ENCODE assay signal across 24 cellular contexts in genomic region chr15:55230953-55231352, GRCh38.
"Had no signal": no experiment of that assay in that cellular context is flagged by ENCODE, and none has a peak within 500 bp of the region (broad histone marks: within the 10 kb centered on the region; RNA-seq: fewer than 3 reads in every experiment).

No MANE protein-coding gene starts in this region.

- H3K4me1 ChIP-seq: esophagus squamous epithelium, gastrocnemius medialis, parathyroid adenoma, testis, vagina had no signal

- H3K27me3 Mint-ChIP-seq: activated B cell treated with CpG ODN at 0.5 μM for 24 hours; activated CD4-positive, alpha-beta T cell treated with anti-CD3 and anti-CD28 coated beads for 36 hours; activated naive CD4-positive, alpha-beta T cell treated with anti-CD3 and anti-CD28 coated beads, Interleukin-2, amount 10 ng/mL, durations not matched to agents 7 days and 5 days; brain; stimulated activated memory B cell treated with anti-CD40 and anti-IgM and Interleukin-4, amounts not matched to agents 10 μg/mL and 1 μg/mL and 100 μg/mL, for 72 hours; type B pancreatic cell had no signal

- H3K27me3 ChIP-seq: esophagus squamous epithelium, gastrocnemius medialis, right lobe of liver, testis, vagina had no signal

- H3K4me3 Mint-ChIP-seq: activated B cell treated with CpG ODN at 0.5 μM for 24 hours; activated CD4-positive, alpha-beta T cell treated with anti-CD3 and anti-CD28 coated beads for 36 hours; activated naive CD4-positive, alpha-beta T cell treated with anti-CD3 and anti-CD28 coated beads, Interleukin-2, amount 10 ng/mL, durations not matched to agents 7 days and 5 days; brain; nephron progenitor cell; stimulated activated memory B cell treated with anti-CD40 and anti-IgM and Interleukin-4, amounts not matched to agents 10 μg/mL and 1 μg/mL and 100 μg/mL, for 72 hours; T-helper 1 cell treated with Interleukin-12 subunit alpha and Interleukin-12 subunit beta and Interleukin-4 antibody, amounts not matched to agents 30 μg/mL and 1 μg/mL, for 36 hours; type B pancreatic cell had no signal

- H3K27ac Mint-ChIP-seq: activated B cell treated with CpG ODN at 0.5 μM for 24 hours; brain; nephron progenitor cell; stimulated activated memory B cell treated with anti-CD40 and anti-IgM and Interleukin-4, amounts not matched to agents 10 μg/mL and 1 μg/mL and 100 μg/mL, for 72 hours; type B pancreatic cell had no signal

- H3K9me3 Mint-ChIP-seq: activated B cell treated with CpG ODN at 0.5 μM for 24 hours; activated naive CD4-positive, alpha-beta T cell treated with anti-CD3 and anti-CD28 coated beads, Interleukin-2, amount 10 ng/mL, durations not matched to agents 7 days and 5 days; brain; nephron progenitor cell; stimulated activated memory B cell treated with anti-CD40 and anti-IgM and Interleukin-4, amounts not matched to agents 10 μg/mL and 1 μg/mL and 100 μg/mL, for 72 hours; T-helper 1 cell treated with Interleukin-12 subunit alpha and Interleukin-12 subunit beta and Interleukin-4 antibody, amounts not matched to agents 30 μg/mL and 1 μg/mL, for 36 hours; type B pancreatic cell had no signal

- H3K4me1 Mint-ChIP-seq: activated B cell treated with CpG ODN at 0.5 μM for 24 hours; brain; nephron progenitor cell; stimulated activated memory B cell treated with anti-CD40 and anti-IgM and Interleukin-4, amounts not matched to agents 10 μg/mL and 1 μg/mL and 100 μg/mL, for 72 hours had no signal

- H3K36me3 Mint-ChIP-seq: brain had no signal

- H3K9me3 ChIP-seq: esophagus squamous epithelium, gastrocnemius medialis, right lobe of liver, testis, vagina had no signal

- DNase-seq: activated B cell treated with CpG ODN at 0.5 μM for 24 hours; activated CD4-positive, alpha-beta T cell treated with anti-CD3 and anti-CD28 coated beads for 36 hours; activated CD4-positive, alpha-beta T cell treated with anti-CD3 and anti-CD28 coated beads, Interleukin-2, amount 50 U/mL, for 4 hours; activated effector memory CD4-positive, alpha-beta T cell treated with anti-CD3 and anti-CD28 coated beads, Interleukin-2, amount 50 U/mL, for 16 hours; activated naive CD4-positive, alpha-beta T cell treated with anti-CD3 and anti-CD28 coated beads, Interleukin-2, amount 10 ng/mL, durations not matched to agents 7 days and 5 days; activated T-cell treated with anti-CD3 and anti-CD28 coated beads, Interleukin-2, amount 50 U/mL, for 48 hours; aorta; caudate nucleus; dermis blood vessel endothelial cell; esophagus squamous epithelium; gastrocnemius medialis; hypothalamus; nephron progenitor cell; nucleus accumbens; right lobe of liver; stimulated activated CD4-positive, alpha-beta T cell treated with anti-CD3 and anti-CD28 coated beads, Interleukin-1b, Interleukin-23, amount 100 ng/mL, for 48 hours; testis had no signal

- H3K36me3 ChIP-seq: gastrocnemius medialis, right lobe of liver had no signal

- H3K27ac ChIP-seq: esophagus squamous epithelium, gastrocnemius medialis, parathyroid adenoma, testis, vagina had no signal

- H3K4me3 ChIP-seq: esophagus squamous epithelium, gastrocnemius medialis, right lobe of liver, skin epidermis, testis, vagina had no signal

- ATAC-seq: activated CD4-positive, alpha-beta T cell treated with anti-CD3 and anti-CD28 coated beads for 36 hours; gastrocnemius medialis; stimulated activated memory B cell treated with anti-CD40 and anti-IgM and Interleukin-4, amounts not matched to agents 10 μg/mL and 1 μg/mL and 100 μg/mL, for 72 hours had no signal
